Comparison of ENCODE assay signal across 11 cellular contexts in genomic region chr20:8361008-8361652, GRCh38.
DNase-seq lines count a peak whose midpoint lies in the region; ATAC-seq and TF ChIP-seq lines count a peak whose summit lies in the region.
"Had no signal": no experiment of that assay in that cellular context is flagged by ENCODE, and none has a peak within 500 bp of the region (broad histone marks: within the 10 kb centered on the region; RNA-seq: fewer than 3 reads in every experiment).

No MANE protein-coding gene starts in this region.

- CTCF ChIA-PET in activated CD8-positive, alpha-beta T cell treated with anti-CD3 and anti-CD28 coated beads for 36 hours (lab: Charles Lee), result interaction anchor here (0.6 to 2.4 kb wide), 4 partner anchors 11 to 318 kb away, joined by 3 to 7 read pairs (median 6); no protein-coding TSS in a partner anchor
- CTCF ChIA-PET in activated CD8-positive, alpha-beta T cell treated with anti-CD3 and anti-CD28 coated beads, Interleukin-2, amount 10 ng/mL, durations not matched to agents 7 days and 5 days (lab: Charles Lee), result interaction anchor here (0.6 to 1.0 kb wide), 3 partner anchors 12 to 1595 kb away, joined by 3 to 4 read pairs (median 4); no protein-coding TSS in a partner anchor
- CTCF ChIA-PET in RWPE1 (lab: Yijun Ruan, JAX), result interaction anchor here (0.5 kb wide), 1 partner anchor 318 kb away, joined by 10 read pairs; no protein-coding TSS in a partner anchor

- intact Hi-C loops in activated CD8-positive, alpha-beta T cell treated with anti-CD3 and anti-CD28 coated beads for 36 hours (cut with micrococcal nuclease), result no loop called here
- intact Hi-C loops in sciatic nerve (cut with DNase I), result no loop called here

- no peaks in the 10 kb centered on the region for H3K27me3 Mint-ChIP-seq in activated CD8-positive, alpha-beta T cell treated with anti-CD3 and anti-CD28 coated beads for 36 hours
- peaks cover 2% of the 10 kb centered on the region for H3K27me3 Mint-ChIP-seq in activated CD8-positive, alpha-beta T cell treated with anti-CD3 and anti-CD28 coated beads, Interleukin-2, amount 10 ng/mL, durations not matched to agents 7 days and 5 days (ENCODE audit: low read depth)
- H3K27me3 Mint-ChIP-seq in chondrocyte (ENCODE audit: low read depth), result no peaks in the 10 kb centered on the region
- H3K27me3 Mint-ChIP-seq: CD4-positive, alpha-beta memory T cell had no signal

- no peak overlapping the region for H3K4me3 Mint-ChIP-seq in activated CD8-positive, alpha-beta T cell treated with anti-CD3 and anti-CD28 coated beads for 36 hours
- H3K4me3 Mint-ChIP-seq in activated CD8-positive, alpha-beta T cell treated with anti-CD3 and anti-CD28 coated beads, Interleukin-2, amount 10 ng/mL, durations not matched to agents 7 days and 5 days, result no peak overlapping the region
- no peak overlapping the region for H3K4me3 Mint-ChIP-seq in chondrocyte (ENCODE audit: unreplicated experiment)
- H3K4me3 Mint-ChIP-seq: CD4-positive, alpha-beta memory T cell had no signal

- POLR2A ChIA-PET in activated CD8-positive, alpha-beta T cell treated with anti-CD3 and anti-CD28 coated beads for 36 hours (lab: Charles Lee), result no interaction called here
- POLR2A ChIA-PET in activated CD8-positive, alpha-beta T cell treated with anti-CD3 and anti-CD28 coated beads, Interleukin-2, amount 10 ng/mL, durations not matched to agents 7 days and 5 days (lab: Charles Lee), result no interaction called here
- POLR2A ChIA-PET in RWPE1 (lab: Yijun Ruan, JAX; ENCODE audit: low non-redundant PET), result no interaction called here

- no peak overlapping the region for H3K27ac Mint-ChIP-seq in activated CD8-positive, alpha-beta T cell treated with anti-CD3 and anti-CD28 coated beads for 36 hours
- no peak overlapping the region for H3K27ac Mint-ChIP-seq in activated CD8-positive, alpha-beta T cell treated with anti-CD3 and anti-CD28 coated beads, Interleukin-2, amount 10 ng/mL, durations not matched to agents 7 days and 5 days
- no peak overlapping the region for H3K27ac Mint-ChIP-seq in chondrocyte (ENCODE audit: unreplicated experiment)
- H3K27ac Mint-ChIP-seq: CD4-positive, alpha-beta memory T cell had no signal

- H3K9me3 Mint-ChIP-seq in activated CD8-positive, alpha-beta T cell treated with anti-CD3 and anti-CD28 coated beads for 36 hours, result no peaks in the 10 kb centered on the region
- H3K9me3 Mint-ChIP-seq in activated CD8-positive, alpha-beta T cell treated with anti-CD3 and anti-CD28 coated beads, Interleukin-2, amount 10 ng/mL, durations not matched to agents 7 days and 5 days (ENCODE audit: insufficient read depth), result no peaks in the 10 kb centered on the region
- no peaks in the 10 kb centered on the region for H3K9me3 Mint-ChIP-seq in chondrocyte (ENCODE audit: low read depth)
- H3K9me3 Mint-ChIP-seq: CD4-positive, alpha-beta memory T cell had no signal

- H3K36me3 Mint-ChIP-seq in activated CD8-positive, alpha-beta T cell treated with anti-CD3 and anti-CD28 coated beads for 36 hours (ENCODE audit: low read depth), result no peaks in the 10 kb centered on the region
- H3K36me3 Mint-ChIP-seq in activated CD8-positive, alpha-beta T cell treated with anti-CD3 and anti-CD28 coated beads, Interleukin-2, amount 10 ng/mL, durations not matched to agents 7 days and 5 days (ENCODE audit: low read depth), result no peaks in the 10 kb centered on the region
- no peaks in the 10 kb centered on the region for H3K36me3 Mint-ChIP-seq in chondrocyte (ENCODE audit: low read depth)
- H3K36me3 Mint-ChIP-seq: CD4-positive, alpha-beta memory T cell had no signal

- peak; percentile 81 for ATAC-seq in activated CD8-positive, alpha-beta T cell treated with anti-CD3 and anti-CD28 coated beads for 36 hours
- ATAC-seq in activated CD8-positive, alpha-beta T cell treated with anti-CD3 and anti-CD28 coated beads, Interleukin-2, amount 10 ng/mL, durations not matched to agents 7 days and 5 days, result no peak
- peak; percentile 65 for ATAC-seq in HG03103 (IDR thresholded peaks at IDR 0.05; ENCODE audit: low read depth, unreplicated experiment)
- ATAC-seq in sciatic nerve, result peak; percentile 80

- H3K4me1 Mint-ChIP-seq in activated CD8-positive, alpha-beta T cell treated with anti-CD3 and anti-CD28 coated beads for 36 hours (ENCODE audit: low read depth), result peaks cover 9% of the 10 kb centered on the region
- H3K4me1 Mint-ChIP-seq in activated CD8-positive, alpha-beta T cell treated with anti-CD3 and anti-CD28 coated beads, Interleukin-2, amount 10 ng/mL, durations not matched to agents 7 days and 5 days (ENCODE audit: low read depth), result no peaks in the 10 kb centered on the region
- peaks cover 17% of the 10 kb centered on the region for H3K4me1 Mint-ChIP-seq in chondrocyte (ENCODE audit: low read depth)
- H3K4me1 Mint-ChIP-seq: CD4-positive, alpha-beta memory T cell had no signal

- TF ChIP-seq CTCF in activated CD8-positive, alpha-beta T cell treated with anti-CD3 and anti-CD28 coated beads for 36 hours (IDR thresholded peaks at IDR 0.05), result no peak
- TF ChIP-seq CTCF in chondrocyte (IDR thresholded peaks at IDR 0.05) (peak; percentile 25), RWPE1 (conservative IDR thresholded peaks at IDR 0.05; ENCODE audit: low read depth) (no peak)

- peak; percentile 49 for DNase-seq in activated CD8-positive, alpha-beta T cell treated with anti-CD3 and anti-CD28 coated beads for 36 hours
- no peak for DNase-seq in activated CD8-positive, alpha-beta T cell treated with anti-CD3 and anti-CD28 coated beads, Interleukin-2, amount 10 ng/mL, durations not matched to agents 7 days and 5 days
- no peak for DNase-seq in chondrocyte (ENCODE audit: low spot score)
- no peak for DNase-seq in sciatic nerve (ENCODE audit: low spot score)
- DNase-seq in RWPE1 (ENCODE audit: low spot score), result no peak
- no peak for DNase-seq in NOMO-1 treated with dmso at 0.1 percent for 144 hours (lab: John Stamatoyannopoulos, UW; ENCODE audit: unreplicated experiment)
- DNase-seq in activated effector memory CD4-positive, alpha-beta T cell treated with anti-CD3 and anti-CD28 coated beads, Interleukin-2, amount 50 U/mL, for 16 hours, result no peak
- DNase-seq: CD4-positive, alpha-beta memory T cell; glutamatergic neuron; NCI-H446 treated with DMSO at 0.1 percent for 48 hours had no signal

- no peak overlapping the region for H3K27ac ChIP-seq in RWPE1
